In genomic region chr13:46893820-46894533, GRCh38 we compare ENCODE assay signal across 8 cellular contexts. TPM values are rescaled to one million over a fixed set of nuclear protein-coding genes. Genes with fewer than 3 reads are reported as not detected.
DNase-seq lines count a peak whose midpoint lies in the region; ATAC-seq, FAIRE-seq and TF ChIP-seq lines count a peak whose summit lies in the region.

No MANE protein-coding gene starts in this region.

- 2 to 5% (median 2%) methylated on average over 25 to 34 of the region's 34 CpGs for WGBS in spleen, 5 donors

- peak overlapping the region; percentile 62 for H3K9ac ChIP-seq in Loucy (ENCODE audit: low read depth, low read length, poor library complexity, severe bottlenecking)

- peak overlapping the region; percentile 82 for H3K4me2 ChIP-seq in Loucy (ENCODE audit: low read depth, low read length, poor library complexity, severe bottlenecking)

- H4K20me1 ChIP-seq in Loucy (ENCODE audit: insufficient read depth, low read length, poor library complexity, severe bottlenecking), result no peaks in the 10 kb centered on the region

- H3K27ac ChIP-seq in spleen, result no peak overlapping the region

- no peaks in the 10 kb centered on the region for H3F3A ChIP-seq in Loucy (ENCODE audit: low read depth)

- peak overlapping the region; percentile 74 for H3K4me3 Mint-ChIP-seq in activated B cell treated with CpG ODN at 0.5 μM for 24 hours

- FAIRE-seq in bronchial epithelial cell (lab: Jason Lieb, UNC), result no peak

- H3K9me3 ChIP-seq in Loucy (ENCODE audit: insufficient read depth, low read depth, low read length) (no peaks in the 10 kb centered on the region), spleen (no peaks in the 10 kb centered on the region)

- peak overlapping the region; percentile 97 for H2AFZ ChIP-seq in Loucy (ENCODE audit: low read length)

- no peak overlapping the region for H3K27ac Mint-ChIP-seq in activated B cell treated with CpG ODN at 0.5 μM for 24 hours

- ATAC-seq in GM21737 (IDR thresholded peaks at IDR 0.05; ENCODE audit: unreplicated experiment), result peak; percentile 79
- ATAC-seq in activated B cell treated with CpG ODN at 0.5 μM for 24 hours (ENCODE audit: low read depth), result peak; percentile 91

- peaks cover 24% of the 10 kb centered on the region for H3K4me1 Mint-ChIP-seq in activated B cell treated with CpG ODN at 0.5 μM for 24 hours

- no peaks in the 10 kb centered on the region for H3K36me3 ChIP-seq in Loucy (ENCODE audit: insufficient read depth, low read length)
- no peaks in the 10 kb centered on the region for H3K36me3 ChIP-seq in bronchial epithelial cell (ENCODE audit: control insufficient read depth, insufficient read depth, low read length)
- no peaks in the 10 kb centered on the region for H3K36me3 ChIP-seq in spleen

- DNase-seq in EL (peak; percentile 58), activated B cell treated with CpG ODN at 0.5 μM for 24 hours (peak; percentile 67), bronchial epithelial cell (ENCODE audit: low read depth) (no peak), islet precursor cell (peak; percentile 80), spleen (peak; percentile 91), DMS114 treated with DMSO at 0.1 percent for 48 hours (lab: John Stamatoyannopoulos, UW; ENCODE audit: unreplicated experiment) (no peak)

- H3K36me3 Mint-ChIP-seq in activated B cell treated with CpG ODN at 0.5 μM for 24 hours (ENCODE audit: low read depth), result no peaks in the 10 kb centered on the region

- CTCF ChIA-PET in activated B cell treated with CpG ODN at 0.5 μM for 24 hours (lab: Charles Lee), result interaction anchor here (0.8 to 2.8 kb wide), 12 partner anchors 8 to 1875 kb away, joined by 3 to 8 read pairs (median 4); no protein-coding TSS in a partner anchor

- intact Hi-C loops in activated B cell treated with CpG ODN at 0.5 μM for 24 hours (cut with micrococcal nuclease), result loop anchor here (1.0 to 5.0 kb wide), 4 partner anchors 563 to 1875 kb away; no protein-coding TSS in a partner anchor
- intact Hi-C loops in spleen (cut with DNase I; ENCODE audit: low total_unique reads), result no loop called here

- no peaks in the 10 kb centered on the region for H3K9me2 ChIP-seq in Loucy (replicated peaks; ENCODE audit: low read depth, low read length)

- H3K4me3 ChIP-seq in Loucy (ENCODE audit: low read length, poor library complexity, severe bottlenecking), result peak overlapping the region; percentile 79
- peak overlapping the region; percentile 32 for H3K4me3 ChIP-seq in bronchial epithelial cell (ENCODE audit: low read depth, low read length)
- peak overlapping the region; percentile 12 to 71 (median 42) for H3K4me3 ChIP-seq in spleen

- H3K27me3 Mint-ChIP-seq in activated B cell treated with CpG ODN at 0.5 μM for 24 hours, result peaks cover 32% of the 10 kb centered on the region

- TF ChIP-seq CTCF in Loucy (conservative IDR thresholded peaks at IDR 0.05; ENCODE audit: low read length) (peak; percentile 95), activated B cell treated with CpG ODN at 0.5 μM for 24 hours (IDR thresholded peaks at IDR 0.05) (peak; percentile 72), bronchial epithelial cell (IDR thresholded peaks at IDR 0.05; ENCODE audit: insufficient read depth, low read length, severe bottlenecking) (peak; percentile 96), spleen (IDR thresholded peaks at IDR 0.05 in 8 of 11, conservative IDR thresholded peaks at IDR 0.05 in 3 of 11) (peak; percentile 46 to 95 (median 88))

- TF ChIP-seq POLR2A in spleen (IDR thresholded peaks at IDR 0.05), result no peak

- H3K9me3 Mint-ChIP-seq in activated B cell treated with CpG ODN at 0.5 μM for 24 hours, result no peaks in the 10 kb centered on the region

- no peaks in the 10 kb centered on the region for H3K79me2 ChIP-seq in Loucy (ENCODE audit: insufficient read depth, low read length)

- POLR2A ChIA-PET in activated B cell treated with CpG ODN at 0.5 μM for 24 hours (lab: Charles Lee), result no interaction called here

- no peaks in the 10 kb centered on the region for H3K27me3 ChIP-seq in Loucy (ENCODE audit: insufficient read depth, low read length, poor library complexity, severe bottlenecking)
- peaks cover 5% of the 10 kb centered on the region for H3K27me3 ChIP-seq in bronchial epithelial cell (ENCODE audit: control insufficient read depth, insufficient read depth, low read length)
- H3K27me3 ChIP-seq in spleen (replicated peaks in 1 of 7), result peaks cover 0 to 30% (median 11%) of the 10 kb centered on the region in 7 donors

- H3K4me1 ChIP-seq in Loucy (ENCODE audit: insufficient read depth, low read length, poor library complexity, severe bottlenecking), result peaks cover 11% of the 10 kb centered on the region
- H3K4me1 ChIP-seq in spleen, result peaks cover 0 to 32% (median 19%) of the 10 kb centered on the region in 6 donors

RNA-seq across cellular contexts. Expression of gene HTR2A, which starts 2.9 kb away (rescaled TPM):
- total RNA-seq in activated B cell treated with CpG ODN at 0.5 μM for 24 hours (not detected in 2 replicates), bronchial epithelial cell (not detected in 2 replicates), spleen (under 1 TPM in 1 of 7 donors, not detected in 6; 0.07 TPM)
- polyA plus RNA-seq in spleen, result under 1 TPM in 2 of 3 donors, not detected in 1; 0.03 to 0.15 TPM

Comparison
In these comparisons a context has a peak if more than half of its experiments do, and no peak if none do; other contexts are left out.
1. DNase-seq: peak in EL (single experiment), activated B cell treated with CpG ODN at 0.5 μM for 24 hours (single experiment), islet precursor cell (single experiment) and spleen (single experiment); none in bronchial epithelial cell (single experiment) and DMS114 treated with DMSO at 0.1 percent for 48 hours (single experiment).
2. Peak in every context shown above with its lines, with median percentiles within 50 percentile points of each other: H3K4me3 ChIP-seq and CTCF ChIP-seq.